In genomic region chr2:216144857-216145256, GRCh38 we compare ENCODE assay signal across 17 cellular contexts. TPM values are rescaled to one million over a fixed set of nuclear protein-coding genes. Genes with fewer than 3 reads are reported as not detected.
DNase-seq lines count a peak whose midpoint lies in the region; ATAC-seq, FAIRE-seq and TF ChIP-seq lines count a peak whose summit lies in the region.
"Had no signal": no experiment of that assay in that cellular context is flagged by ENCODE, and none has a peak within 500 bp of the region (broad histone marks: within the 10 kb centered on the region; RNA-seq: fewer than 3 reads in every experiment).

No MANE protein-coding gene starts in this region.

- no peaks in the 10 kb centered on the region; the same call in 1 of the 2 replicates for H3K4me1 ChIP-seq in GM23338 (ENCODE audit: insufficient read depth)
- H3K4me1 ChIP-seq in neural progenitor cell = peaks cover 30% of the 10 kb centered on the region
- H3K4me1 ChIP-seq in Peyer's patch = no peaks in the 10 kb centered on the region
- H3K4me1 ChIP-seq in gastrocnemius medialis = peaks cover 0 to 5% of the 10 kb centered on the region in 2 donors
- H3K4me1 ChIP-seq: Caco-2 had no signal

- no peak for TF ChIP-seq POLR2A in Peyer's patch (IDR thresholded peaks at IDR 0.05)
- no peak for TF ChIP-seq POLR2A in gastrocnemius medialis (IDR thresholded peaks at IDR 0.05)

- no peak for TF ChIP-seq CTCF in GM23338 (conservative IDR thresholded peaks at IDR 0.05; ENCODE audit: low read depth in 2 of 2)
- no peak for TF ChIP-seq CTCF in bronchial epithelial cell (IDR thresholded peaks at IDR 0.05; ENCODE audit: insufficient read depth, low read length, severe bottlenecking)
- no peak for TF ChIP-seq CTCF in neural progenitor cell (IDR thresholded peaks at IDR 0.05)
- no peak for TF ChIP-seq CTCF in Peyer's patch (IDR thresholded peaks at IDR 0.05)
- TF ChIP-seq CTCF in gastrocnemius medialis (IDR thresholded peaks at IDR 0.05 in 4 of 5, conservative IDR thresholded peaks at IDR 0.05 in 1 of 5) = no peak

- H3K4me3 Mint-ChIP-seq in GM23338 = no peak overlapping the region
- H3K4me3 Mint-ChIP-seq in neural progenitor cell = no peak overlapping the region
- H3K4me3 Mint-ChIP-seq: CD8-positive, alpha-beta T cell; H9 had no signal

- FAIRE-seq in bronchial epithelial cell (lab: Jason Lieb, UNC) = peak; percentile 13
- FAIRE-seq: G401.6, GM18507 had no signal

- H3K79me2 ChIP-seq in GM23338 (replicated peaks; ENCODE audit: insufficient read depth) (peaks cover 91% of the 10 kb centered on the region), neural progenitor cell (ENCODE audit: low read depth) (peaks cover 73% of the 10 kb centered on the region)

- H3K4me1 Mint-ChIP-seq in GM23338 = peaks cover 8% of the 10 kb centered on the region
- H3K4me1 Mint-ChIP-seq in neural progenitor cell = no peaks in the 10 kb centered on the region

- H3K27me3 ChIP-seq in GM23338 (ENCODE audit: insufficient read depth) (no peaks in the 10 kb centered on the region), bronchial epithelial cell (ENCODE audit: control insufficient read depth, insufficient read depth, low read length) (no peaks in the 10 kb centered on the region), neural progenitor cell (no peaks in the 10 kb centered on the region), Peyer's patch (no peaks in the 10 kb centered on the region), gastrocnemius medialis (no peaks in the 10 kb centered on the region)

- no peak overlapping the region for H3K4me2 ChIP-seq in GM23338
- peak overlapping the region; percentile 49 for H3K4me2 ChIP-seq in neural progenitor cell

- H3K4me3 ChIP-seq in GM23338 (no peak overlapping the region), SK-N-MC (no peak overlapping the region), bronchial epithelial cell (ENCODE audit: low read depth, low read length) (no peak overlapping the region), neural progenitor cell (no peak overlapping the region), Peyer's patch (no peak overlapping the region), gastrocnemius medialis (no peak overlapping the region)

- no peaks in the 10 kb centered on the region for H3K9me2 ChIP-seq in GM23338 (ENCODE audit: insufficient read depth)

- H3K27ac ChIP-seq in GM23338 (ENCODE audit: low read depth) (peak overlapping the region; percentile 61), SK-N-MC (0 out of 2 replicates have a peak overlapping the region, but pooled peaks have one; percentile 11), neural progenitor cell (peak overlapping the region; percentile 82), Peyer's patch (no peak overlapping the region), gastrocnemius medialis (no peak overlapping the region)

- H3K36me3 ChIP-seq in GM23338 (ENCODE audit: insufficient read depth) (peaks cover 81% of the 10 kb centered on the region), SK-N-MC (ENCODE audit: insufficient read depth, low read length) (peaks cover 98% of the 10 kb centered on the region), bronchial epithelial cell (ENCODE audit: control insufficient read depth, insufficient read depth, low read length) (peaks cover 19% of the 10 kb centered on the region), neural progenitor cell (peaks cover 38% of the 10 kb centered on the region), Peyer's patch (peaks cover 0 to 97% (median 3%) of the 10 kb centered on the region in 3 donors), gastrocnemius medialis (peaks cover 2 to 76% of the 10 kb centered on the region in 2 donors)

- peaks cover 42% of the 10 kb centered on the region for H4K20me1 ChIP-seq in GM23338 (replicated peaks; ENCODE audit: insufficient read depth)
- H4K20me1 ChIP-seq in neural progenitor cell (ENCODE audit: low read depth) = peaks cover 72% of the 10 kb centered on the region

- H3K9me3 Mint-ChIP-seq in GM23338 (no peaks in the 10 kb centered on the region), neural progenitor cell (no peaks in the 10 kb centered on the region)
- H3K9me3 Mint-ChIP-seq: CD8-positive, alpha-beta T cell; H9 had no signal

- no peaks in the 10 kb centered on the region for H3K27me3 Mint-ChIP-seq in GM23338 (ENCODE audit: insufficient read depth, low read depth, poor library complexity)
- H3K27me3 Mint-ChIP-seq in neural progenitor cell (ENCODE audit: insufficient read depth, low read depth) = peaks cover 2% of the 10 kb centered on the region

- intact Hi-C loops in gastrocnemius medialis (cut with DNase I; ENCODE audit: low total_unique reads) = no loop called here

- H2AFZ ChIP-seq in GM23338 = no peak overlapping the region
- H2AFZ ChIP-seq in neural progenitor cell (replicated peaks) = no peak overlapping the region

- no peak overlapping the region for H3K27ac Mint-ChIP-seq in GM23338
- no peak overlapping the region for H3K27ac Mint-ChIP-seq in neural progenitor cell
- H3K27ac Mint-ChIP-seq: CD8-positive, alpha-beta T cell; H9 had no signal

- H3K36me3 Mint-ChIP-seq in GM23338 (ENCODE audit: low read depth) (peaks cover 69% of the 10 kb centered on the region), neural progenitor cell (peaks cover 39% of the 10 kb centered on the region)

- H3K9ac ChIP-seq in SK-N-MC (ENCODE audit: insufficient read length) = no peak overlapping the region
- H3K9ac ChIP-seq in neural progenitor cell = no peak overlapping the region

- ATAC-seq in GM23338 = no peak
- no peak for ATAC-seq in gastrocnemius medialis
- no peak for ATAC-seq in GM18519 (IDR thresholded peaks at IDR 0.05; ENCODE audit: low FRiP score, unreplicated experiment)
- no peak for ATAC-seq in GM21447 (IDR thresholded peaks at IDR 0.05; ENCODE audit: unreplicated experiment)
- ATAC-seq: CD8-positive, alpha-beta T cell; HCT116 had no signal

- DNase-seq in GM23338 (ENCODE audit: low spot score) (no peak), SK-N-MC (ENCODE audit: low read depth, low spot score) (no peak), bronchial epithelial cell (ENCODE audit: low read depth) (no peak), neural progenitor cell (ENCODE audit: low spot score) (no peak), Peyer's patch (no peak), gastrocnemius medialis (no peak)
- DNase-seq: C1 segment of cervical spinal cord; Caco-2; CD8-positive, alpha-beta T cell; DMS153; DND-41; H9 had no signal

- H3K9me3 ChIP-seq in SK-N-MC (ENCODE audit: low read depth, low read length) (no peaks in the 10 kb centered on the region), neural progenitor cell (ENCODE audit: low read depth) (no peaks in the 10 kb centered on the region), Peyer's patch (no peaks in the 10 kb centered on the region), gastrocnemius medialis (no peaks in the 10 kb centered on the region)
- H3K9me3 ChIP-seq: Caco-2 had no signal

- H3F3A ChIP-seq in GM23338 (replicated peaks; ENCODE audit: low read depth) (peaks cover 4% of the 10 kb centered on the region), neural progenitor cell (ENCODE audit: low read depth) (peaks cover 65% of the 10 kb centered on the region)

- in situ Hi-C loops in gastrocnemius medialis (cut with MboI; ENCODE audit: low sequenced_read_pairs in 4 of 4) = no loop called here

TF ChIP-seq in GM23338, 12 proteins besides CTCF, POLR2A, EP300 and RAD21 (continues in another document):
- TF ChIP-seq ZNF331 (CRISPR knock-in tag; IDR thresholded peaks at IDR 0.05; ENCODE audit: low read depth) = no peak

RNA-seq across cellular contexts. Expression of gene XRCC5, which starts 35.7 kb away (rescaled TPM):
- total RNA-seq in GM23338 (2014; rRNA removed; shearing (Covaris generic)) = 482 and 499 TPM in 2 replicates
- 432 and 524 TPM in 2 replicates for polyA plus RNA-seq in GM23338 (2016; fragmentation: Nextera tagmentation; extraction: Ambion mirVana)
- 131 and 185 TPM in 2 replicates for total RNA-seq in bronchial epithelial cell
- total RNA-seq in neural progenitor cell (ENCODE audit: low replicate concordance) = 585 and 807 TPM in 2 replicates
- 100 to 1,000 TPM in 3 of 4 donors, 10 to 100 TPM in 1; 81.7 to 140 (median 111) TPM for total RNA-seq in Peyer's patch
- total RNA-seq in gastrocnemius medialis = 100 to 1,000 TPM; 131 to 157 (median 141) TPM

Comparison
In these comparisons a context has a peak if more than half of its experiments do, and no peak if none do; other contexts are left out.
1. H3K27ac ChIP-seq: peak in GM23338 (single experiment), SK-N-MC (single experiment) and neural progenitor cell (single experiment); none in Peyer's patch (0 of 4) and gastrocnemius medialis (0 of 4).